24 cellular contexts compared by ENCODE assay signal in genomic region chr10:77086081-77086480, GRCh38.
DNase-seq lines count a peak whose midpoint lies in the region; ATAC-seq, FAIRE-seq and TF ChIP-seq lines count a peak whose summit lies in the region.
"Had no signal": no experiment of that assay in that cellular context is flagged by ENCODE, and none has a peak within 500 bp of the region (broad histone marks: within the 10 kb centered on the region; RNA-seq: fewer than 3 reads in every experiment).

No MANE protein-coding gene starts in this region.

- no peaks in the 10 kb centered on the region for H3K27me3 Mint-ChIP-seq in MCF 10A (ENCODE audit: insufficient read depth, unreplicated experiment)
- H3K27me3 Mint-ChIP-seq: B cell; CD4-positive, CD25-positive, alpha-beta regulatory T cell had no signal

- 86% methylated on average over 1 of the region's 1 CpG; no CpG with 5 or more reads in 1 of the 2 donors for WGBS in gastroesophageal sphincter (ENCODE audit: low coverage in 1 of 2), 2 donors

- no peaks in the 10 kb centered on the region for H3F3A ChIP-seq in MM.1S (ENCODE audit: insufficient read depth, low read length)

- no peak overlapping the region for H3K4me2 ChIP-seq in MM.1S (ENCODE audit: low read depth, low read length)
- H3K4me2 ChIP-seq: BLaER1 had no signal

- H3K36me3 ChIP-seq in gastroesophageal sphincter (peaks cover 0 to 30% of the 10 kb centered on the region in 2 donors), MM.1S (replicated peaks; ENCODE audit: insufficient read depth, low read length) (no peaks in the 10 kb centered on the region)
- H3K36me3 ChIP-seq: BLaER1, HAP-1 had no signal

- no TSS peak for BruUV-seq in MCF 10A (replicated peaks; lab: Mats Ljungman, UMichigan)

- no peak overlapping the region for H3K27ac Mint-ChIP-seq in MCF 10A (ENCODE audit: low read depth, unreplicated experiment)
- H3K27ac Mint-ChIP-seq: B cell; CD4-positive, CD25-positive, alpha-beta regulatory T cell; CD8-positive, alpha-beta T cell; HFFc6 had no signal

- POLR2A ChIA-PET in MCF 10A (lab: Yijun Ruan, JAX), result no interaction called here

- CTCF ChIA-PET in MCF 10A (lab: Yijun Ruan, JAX), result interaction anchor here (0.5 kb wide), 1 partner anchor 81 kb away, joined by 3 read pairs; no protein-coding TSS in a partner anchor

- no peak for TF ChIP-seq EP300 in gastroesophageal sphincter (IDR thresholded peaks at IDR 0.05)

- no peak for TF ChIP-seq POLR2A in gastroesophageal sphincter (IDR thresholded peaks at IDR 0.05)

- H2AFZ ChIP-seq in MM.1S (ENCODE audit: low read length), result no peak overlapping the region

- H3K27ac ChIP-seq in epithelial cell of prostate (no peak overlapping the region), gastroesophageal sphincter (peak overlapping the region; percentile 79 to 88 (median 84)), MM.1S (ENCODE audit: low read length) (no peak overlapping the region)
- H3K27ac ChIP-seq: 22Rv1, BLaER1, C4-2B had no signal

- H3K4me1 ChIP-seq in gastroesophageal sphincter, result peaks cover 4 to 47% (median 9%) of the 10 kb centered on the region in 3 donors
- H3K4me1 ChIP-seq in MM.1S (ENCODE audit: low read length), result no peaks in the 10 kb centered on the region
- H3K4me1 ChIP-seq: HAP-1 had no signal

- H3K9me2 ChIP-seq in MM.1S (replicated peaks; ENCODE audit: insufficient read depth, low read length), result no peaks in the 10 kb centered on the region

- no peaks in the 10 kb centered on the region for H3K79me2 ChIP-seq in MM.1S (ENCODE audit: low read length)

- H3K36me3 Mint-ChIP-seq in MCF 10A (ENCODE audit: insufficient read depth, unreplicated experiment), result no peaks in the 10 kb centered on the region
- H3K36me3 Mint-ChIP-seq: CD4-positive, CD25-positive, alpha-beta regulatory T cell; CD8-positive, alpha-beta T cell had no signal

- no peak for TF ChIP-seq CTCF in MCF 10A (IDR thresholded peaks at IDR 0.05; ENCODE audit: unreplicated experiment)
- TF ChIP-seq CTCF in gastroesophageal sphincter (IDR thresholded peaks at IDR 0.05), result no peak
- no peak for TF ChIP-seq CTCF in MM.1S (IDR thresholded peaks at IDR 0.05; ENCODE audit: low read length)

- no peaks in the 10 kb centered on the region for H4K20me1 ChIP-seq in MM.1S (ENCODE audit: insufficient read depth, low read length)
- H4K20me1 ChIP-seq: BLaER1 had no signal

- no peak overlapping the region for H3K4me3 Mint-ChIP-seq in MCF 10A (ENCODE audit: unreplicated experiment)
- H3K4me3 Mint-ChIP-seq: B cell; CD4-positive, CD25-positive, alpha-beta regulatory T cell; CD8-positive, alpha-beta T cell; HFFc6 had no signal

- no peak overlapping the region for H3K9ac ChIP-seq in MM.1S (ENCODE audit: low read length)
- H3K9ac ChIP-seq: BLaER1 had no signal

- no peak overlapping the region for H3K4me3 ChIP-seq in gastroesophageal sphincter
- no peak overlapping the region for H3K4me3 ChIP-seq in MM.1S (ENCODE audit: low read length)
- H3K4me3 ChIP-seq: BLaER1, HAP-1 had no signal

- intact Hi-C loops in MCF 10A (cut with micrococcal nuclease), result no loop called here

- H3K4me1 Mint-ChIP-seq in MCF 10A (ENCODE audit: insufficient read depth, unreplicated experiment), result no peaks in the 10 kb centered on the region
- H3K4me1 Mint-ChIP-seq: B cell; CD4-positive, CD25-positive, alpha-beta regulatory T cell had no signal

- DNase-seq in T47D (ENCODE audit: low read depth in 1 of 2, low spot score in 1 of 2) (peak; percentile 18 to 26), MCF 10A (ENCODE audit: unreplicated experiment) (no peak), epithelial cell of prostate (ENCODE audit: low read depth, low spot score) (peak; percentile 34), urothelium cell line (ENCODE audit: low spot score) (no peak), MM.1S (no peak), occipital lobe (lab: John Stamatoyannopoulos, UW) (no peak)
- DNase-seq: Caco-2; CD4-positive, CD25-positive, alpha-beta regulatory T cell; CD8-positive, alpha-beta T cell; DMS153; DND-41; GOT3; HFFc6 had no signal

- H3K27me3 ChIP-seq in gastroesophageal sphincter (no peaks in the 10 kb centered on the region), MM.1S (replicated peaks; ENCODE audit: insufficient read depth, low read length) (no peaks in the 10 kb centered on the region)
- H3K27me3 ChIP-seq: BLaER1 had no signal

- ATAC-seq in gastroesophageal sphincter (no peak), HG03108 (IDR thresholded peaks at IDR 0.05; ENCODE audit: unreplicated experiment) (no peak)
- ATAC-seq: CD8-positive, alpha-beta T cell had no signal

- no peaks in the 10 kb centered on the region for H3K9me3 ChIP-seq in gastroesophageal sphincter
- no peaks in the 10 kb centered on the region for H3K9me3 ChIP-seq in MM.1S (replicated peaks; ENCODE audit: insufficient read depth, low read length)
- H3K9me3 ChIP-seq: BLaER1, Caco-2, HAP-1 had no signal

- in situ Hi-C loops in T47D (cut with HindIII; ENCODE audit: low pct_unique_long_range_greater_than_20kb, low sequenced_read_pairs), result no loop called here

- FAIRE-seq in urothelium cell line (lab: Jason Lieb, UNC), result peak; percentile 68
- FAIRE-seq: A204.1, G401.6, GM12892, H54 had no signal

- H3K9me3 Mint-ChIP-seq in MCF 10A (ENCODE audit: unreplicated experiment), result no peaks in the 10 kb centered on the region
- H3K9me3 Mint-ChIP-seq: CD4-positive, CD25-positive, alpha-beta regulatory T cell; CD8-positive, alpha-beta T cell; HFFc6 had no signal

Comparison
In these comparisons a context has a peak if more than half of its experiments do, and no peak if none do; other contexts are left out.
1. DNase-seq: peak in T47D (2 of 2) and epithelial cell of prostate (single experiment); none in MCF 10A (single experiment), urothelium cell line (single experiment), MM.1S (single experiment) and occipital lobe (single experiment).
2. H3K27ac ChIP-seq: peak in gastroesophageal sphincter (4 of 4); none in epithelial cell of prostate (single experiment) and MM.1S (single experiment).